18 cellular contexts compared by ENCODE assay signal in genomic region chr3:147415337-147415736, GRCh38. TPM values are rescaled to one million over a fixed set of nuclear protein-coding genes. Genes with fewer than 3 reads are reported as not detected.
"Had no signal": no experiment of that assay in that cellular context is flagged by ENCODE, and none has a peak within 500 bp of the region (broad histone marks: within the 10 kb centered on the region; RNA-seq: fewer than 3 reads in every experiment).

No MANE protein-coding gene starts in this region.

- H3K9ac ChIP-seq: SK-N-SH had no signal

- H3K27ac ChIP-seq: heart left ventricle, left lung, neutrophil, prostate gland, sigmoid colon had no signal

- DNase-seq: activated CD4-positive, alpha-beta T cell treated with anti-CD3 and anti-CD28 coated beads for 48 hours; activated CD8-positive, alpha-beta memory T cell treated with anti-CD3 and anti-CD28 coated beads, Interleukin-2, amount 50 U/mL, for 48 hours; activated CD8-positive, alpha-beta T cell treated with anti-CD3 and anti-CD28 coated beads, Interleukin-2, amount 10 ng/mL, durations not matched to agents 7 days and 5 days; activated naive CD4-positive, alpha-beta T cell treated with anti-CD3 and anti-CD28 coated beads for 36 hours; heart left ventricle; left lung; sigmoid colon; SK-N-SH; stimulated activated CD4-positive, alpha-beta T cell treated with anti-CD3 and anti-CD28 coated beads, Interleukin-12 subunit alpha, Interleukin-12 subunit beta, amount 100 ng/mL, for 4 hours; stimulated activated naive CD4-positive, alpha-beta T cell; substantia nigra; T-helper 1 cell; trophoblast cell had no signal

- H3K4me1 ChIP-seq: prostate gland had no signal

- H3K4me3 Mint-ChIP-seq: activated CD8-positive, alpha-beta T cell treated with anti-CD3 and anti-CD28 coated beads, Interleukin-2, amount 10 ng/mL, durations not matched to agents 7 days and 5 days; activated naive CD4-positive, alpha-beta T cell treated with anti-CD3 and anti-CD28 coated beads for 36 hours had no signal

- H3K36me3 ChIP-seq: heart left ventricle, left lung, neutrophil, prostate gland, sigmoid colon had no signal

- H3K27ac Mint-ChIP-seq: activated CD8-positive, alpha-beta T cell treated with anti-CD3 and anti-CD28 coated beads, Interleukin-2, amount 10 ng/mL, durations not matched to agents 7 days and 5 days; activated naive CD4-positive, alpha-beta T cell treated with anti-CD3 and anti-CD28 coated beads for 36 hours had no signal

- H3K4me2 ChIP-seq: SK-N-SH had no signal

- H3K4me3 ChIP-seq: heart left ventricle, left lung, prostate gland, sigmoid colon had no signal

- H3K9me3 ChIP-seq: left lung, prostate gland, SK-N-SH had no signal

RNA-seq across cellular contexts. Expression of gene ZIC1, which starts 6.2 kb away (rescaled TPM):
- total RNA-seq: activated CD8-positive, alpha-beta T cell treated with anti-CD3 and anti-CD28 coated beads, Interleukin-2, amount 10 ng/mL, durations not matched to agents 7 days and 5 days; activated naive CD4-positive, alpha-beta T cell treated with anti-CD3 and anti-CD28 coated beads for 36 hours; endothelial cell of umbilical vein; mesenteric fat pad; prostate gland; sigmoid colon had no signal
- polyA plus RNA-seq: endothelial cell of umbilical vein, heart left ventricle, sigmoid colon had no signal

RNA-seq across cellular contexts. Expression of gene ZIC4, which starts 9.0 kb away (rescaled TPM):
- total RNA-seq: activated CD8-positive, alpha-beta T cell treated with anti-CD3 and anti-CD28 coated beads, Interleukin-2, amount 10 ng/mL, durations not matched to agents 7 days and 5 days; activated naive CD4-positive, alpha-beta T cell treated with anti-CD3 and anti-CD28 coated beads for 36 hours; endothelial cell of umbilical vein; heart left ventricle; left lung; mesenteric fat pad; prostate gland; sigmoid colon had no signal
- polyA plus RNA-seq: adipose tissue, endothelial cell of umbilical vein, heart left ventricle, sigmoid colon had no signal
